In genomic region chr14:69398053-69398817, GRCh38 we compare ENCODE assay signal across 8 cellular contexts. TPM values are rescaled to one million over a fixed set of nuclear protein-coding genes. Genes with fewer than 3 reads are reported as not detected.
A peak's percentile ranks its signal among the peaks of the same experiment; 100 is the strongest.
DNase-seq lines count a peak whose midpoint lies in the region; ATAC-seq and TF ChIP-seq lines count a peak whose summit lies in the region.

Gene ERH (minus strand): TSS chr14:69398299. CDS start chr14:69398233, 66 bp downstream.
Gene SLC39A9 (plus strand): TSS chr14:69398692. CDS start chr14:69399370, 678 bp downstream.

- no peak for TF ChIP-seq RAD21 in Ishikawa (IDR thresholded peaks at IDR 0.05; ENCODE audit: low read depth)

- H3K27ac ChIP-seq in PC-3 (ENCODE audit: low read length) (peak within 1 kb of the TSS; percentile 84), epithelial cell of prostate (peak within 1 kb of the TSS; percentile 85)

- peaks cover 59% of the 10 kb centered on the region for H4K20me1 ChIP-seq in PC-3 (ENCODE audit: low read length)

- no peaks in the 10 kb centered on the region for H3K27me3 ChIP-seq in PC-3 (ENCODE audit: low read length)

- no peaks in the 10 kb centered on the region for H3F3A ChIP-seq in PC-3 (ENCODE audit: low read length, unreplicated experiment)

- H3K4me1 ChIP-seq in PC-3 (ENCODE audit: insufficient read depth, low read length) (peaks cover 34% of the 10 kb centered on the region), mucosa of descending colon (ENCODE audit: low read depth) (peaks cover 27% of the 10 kb centered on the region)

- peak within 1 kb of the TSS; percentile 98 for H3K9ac ChIP-seq in PC-3 (ENCODE audit: low read length)

- peak; percentile 86 for ATAC-seq in GM21576 (IDR thresholded peaks at IDR 0.05; ENCODE audit: unreplicated experiment)
- ATAC-seq in PC-3: peak; percentile 86
- ATAC-seq in mucosa of descending colon: peak; percentile 98

- DNase-seq in DMS114 treated with DMSO at 0.1 percent for 48 hours (lab: John Stamatoyannopoulos, UW; ENCODE audit: unreplicated experiment) (peak; percentile 98), PC-3 (peak; percentile 98), activated T-cell treated with anti-CD3 and anti-CD28 coated beads for 48 hours (ENCODE audit: low read depth) (peak; percentile 87), epithelial cell of prostate (ENCODE audit: low read depth, low spot score) (peak; percentile 87), mucosa of descending colon (peak; percentile 96 to 98 (median 97))
- DNase-seq in stimulated activated CD8-positive, alpha-beta memory T cell treated with anti-CD3 and anti-CD28 coated beads, Interleukin-4, amount 100 ng/mL, for 24 hours (ENCODE audit: low read depth): peak; percentile 86

- H3K36me3 ChIP-seq in PC-3 (ENCODE audit: low read depth, low read length): peaks cover 30% of the 10 kb centered on the region
- peaks cover 6% of the 10 kb centered on the region for H3K36me3 ChIP-seq in mucosa of descending colon (ENCODE audit: low read depth)

- TF ChIP-seq CTCF in PC-3 (conservative IDR thresholded peaks at IDR 0.05; ENCODE audit: low read depth, low read length) (no peak), mucosa of descending colon (IDR thresholded peaks at IDR 0.05) (no peak)

- H3K9me2 ChIP-seq in PC-3 (replicated peaks; ENCODE audit: low read length): no peaks in the 10 kb centered on the region

- CTCF ChIA-PET in PC-3 (lab: Charles Lee): interaction anchor here (0.6 to 1.0 kb wide), 3 partner anchors 62 to 141 kb away, joined by 3 to 6 read pairs (median 3); no protein-coding TSS in a partner anchor

- POLR2A ChIA-PET in PC-3 (lab: Charles Lee; ENCODE audit: unreplicated experiment): interaction anchor here (0.6 to 1.1 kb wide), 8 partner anchors 11 to 418 kb away, joined by 3 to 10 read pairs (median 4); no protein-coding TSS in a partner anchor

- no TSS peak for BruUV-seq in PC-3 (replicated peaks; lab: Mats Ljungman, UMichigan)

- H3K4me2 ChIP-seq in PC-3 (ENCODE audit: low read length): peak within 1 kb of the TSS; percentile 91

- H3K9me3 ChIP-seq in PC-3 (ENCODE audit: low read length) (no peaks in the 10 kb centered on the region), mucosa of descending colon (no peaks in the 10 kb centered on the region)

- H2AFZ ChIP-seq in PC-3 (ENCODE audit: low read length): peak within 1 kb of the TSS; percentile 90

- intact Hi-C loops in PC-3 (cut with micrococcal nuclease) (loop anchor here (1.0 to 5.0 kb wide), 7 partner anchors 27 to 419 kb away; partner anchors contain the start of genes ACTN1, CCDC177, DCAF5 and EXD2), mucosa of descending colon (cut with DNase I, micrococcal nuclease) (no loop called here)

- H3K79me2 ChIP-seq in PC-3 (ENCODE audit: low read length): peaks cover 98% of the 10 kb centered on the region

- TF ChIP-seq EP300 in Ishikawa (IDR thresholded peaks at IDR 0.05; ENCODE audit: borderline replicate concordance): no peak

- H3K4me3 ChIP-seq in PC-3 (ENCODE audit: low read length) (peak within 1 kb of the TSS; percentile 91), mucosa of descending colon (peak within 1 kb of the TSS; percentile 62)

TF ChIP-seq in Ishikawa, 13 proteins besides CTCF, POLR2A, EP300 and RAD21:
- peak; percentile 90 for TF ChIP-seq CREB1 (IDR thresholded peaks at IDR 0.05; ENCODE audit: low read depth)
- peak; percentile 49; the same call in 1 of the 2 replicates for TF ChIP-seq TCF12 (IDR thresholded peaks at IDR 0.05; ENCODE audit: low read depth)
- peak; percentile 55 for TF ChIP-seq REST (IDR thresholded peaks at IDR 0.05; ENCODE audit: low read depth)
- TF ChIP-seq TEAD4 (IDR thresholded peaks at IDR 0.05): 0 out of 2 replicates have a peak, but pooled peaks have one; percentile 32
- peak; percentile 94 for TF ChIP-seq YY1 (IDR thresholded peaks at IDR 0.05; ENCODE audit: low read depth)
- TF ChIP-seq NFIC (IDR thresholded peaks at IDR 0.05): no peak
- no peak for TF ChIP-seq ZBTB7A (IDR thresholded peaks at IDR 0.05; ENCODE audit: low read depth)
- TF ChIP-seq CEBPB (IDR thresholded peaks at IDR 0.05): 0 out of 2 replicates have a peak, but pooled peaks have one; percentile 20
- peak; percentile 43 for TF ChIP-seq MAX (IDR thresholded peaks at IDR 0.05)
- TF ChIP-seq EGR1 (IDR thresholded peaks at IDR 0.05): peak; percentile 72
- TF ChIP-seq USF1 (IDR thresholded peaks at IDR 0.05): no peak
- TF ChIP-seq TAF1 (IDR thresholded peaks at IDR 0.05; ENCODE audit: low read depth): peak; percentile 89
- peak; percentile 42 for TF ChIP-seq FOXM1 (IDR thresholded peaks at IDR 0.05; ENCODE audit: borderline replicate concordance, low read depth)

RNA-seq across cellular contexts. Expression of gene ERH, which starts in this region (rescaled TPM):
- total RNA-seq in PC-3 (2014; rRNA removed): 128 and 132 TPM in 2 replicates
- 100 to 1,000 TPM; 107 to 144 (median 125) TPM for total RNA-seq in mucosa of descending colon

RNA-seq across cellular contexts. Expression of gene SLC39A9, which starts in this region (rescaled TPM):
- 74.9 and 80.8 TPM in 2 replicates for total RNA-seq in PC-3 (2014; rRNA removed)
- total RNA-seq in mucosa of descending colon: 10 to 100 TPM; 52.5 to 82.9 (median 78.5) TPM

Comparison
In these comparisons a context has a peak if more than half of its experiments do, and no peak if none do; other contexts are left out.
1. Peak in every context shown above with its lines: DNase-seq, ATAC-seq, H3K4me3 ChIP-seq and H3K27ac ChIP-seq.